ENCODE assay signal across 22 cellular contexts in genomic region chr10:17210361-17210760, GRCh38. TPM values are rescaled to one million over a fixed set of nuclear protein-coding genes. Genes with fewer than 3 reads are reported as not detected.
DNase-seq lines count a peak whose midpoint lies in the region; ATAC-seq and TF ChIP-seq lines count a peak whose summit lies in the region.
"Had no signal": no experiment of that assay in that cellular context is flagged by ENCODE, and none has a peak within 500 bp of the region (broad histone marks: within the 10 kb centered on the region; RNA-seq: fewer than 3 reads in every experiment).

No MANE protein-coding gene starts in this region.

- DNase-seq in AG08395 (ENCODE audit: low spot score) (peak; percentile 27), Panc1 (ENCODE audit: low read depth, low spot score) (no peak), chondrocyte (ENCODE audit: low spot score) (no peak), tibial nerve (ENCODE audit: low spot score in 2 of 2) (no peak), EL (no peak), medulla oblongata (ENCODE audit: extremely low spot score) (no peak), H7 (no peak)
- DNase-seq: activated CD8-positive, alpha-beta T cell treated with anti-CD3 and anti-CD28 coated beads for 36 hours; activated T-cell treated with anti-CD3 and anti-CD28 coated beads, Interleukin-2, amount 50 U/mL, for 48 hours; CD8-positive, alpha-beta T cell; DMS79; esophagus squamous epithelium; MM.1S; NCI-H2081; NCI-H510A; right cardiac atrium; stimulated activated naive CD8-positive, alpha-beta T cell treated with anti-CD3 and anti-CD28 coated beads, Interleukin-15, amount 100 ng/mL, for 72 hours had no signal

- in situ Hi-C loops in Panc1 (cut with HindIII; ENCODE audit: low pct_unique_long_range_greater_than_20kb, low sequenced_read_pairs): no loop called here

- WGBS in tibial nerve, 2 donors: 21% methylated on average over 3 of the region's 3 CpGs

- peak overlapping the region; percentile 49 for H3K4me3 Mint-ChIP-seq in chondrocyte (ENCODE audit: unreplicated experiment)
- H3K4me3 Mint-ChIP-seq in nephron: no peak overlapping the region
- H3K4me3 Mint-ChIP-seq: activated CD8-positive, alpha-beta T cell treated with anti-CD3 and anti-CD28 coated beads for 36 hours; activated naive CD8-positive, alpha-beta T cell; CD8-positive, alpha-beta T cell; stimulated activated naive CD8-positive, alpha-beta T cell treated with anti-CD3 and anti-CD28 coated beads, Interleukin-15, amount 100 ng/mL, for 72 hours had no signal

- H3K36me3 Mint-ChIP-seq in chondrocyte (ENCODE audit: low read depth) (no peaks in the 10 kb centered on the region), nephron (ENCODE audit: low read depth) (no peaks in the 10 kb centered on the region)

- POLR2A ChIA-PET in Panc1 (lab: Charles Lee): no interaction called here

- no peak for TF ChIP-seq EP300 in tibial nerve (IDR thresholded peaks at IDR 0.05)

- H3K27ac Mint-ChIP-seq in chondrocyte (ENCODE audit: unreplicated experiment): peak overlapping the region; percentile 73
- H3K27ac Mint-ChIP-seq in nephron: peak overlapping the region; percentile 46 to 79 (median 79)
- H3K27ac Mint-ChIP-seq: activated CD8-positive, alpha-beta T cell treated with anti-CD3 and anti-CD28 coated beads for 36 hours; activated naive CD8-positive, alpha-beta T cell; CD8-positive, alpha-beta T cell; stimulated activated naive CD8-positive, alpha-beta T cell treated with anti-CD3 and anti-CD28 coated beads, Interleukin-15, amount 100 ng/mL, for 72 hours had no signal

- H3K4me1 ChIP-seq in Panc1 (ENCODE audit: control insufficient read depth, insufficient read depth, low read length) (peaks cover 66% of the 10 kb centered on the region), tibial nerve (peaks cover 0 to 77% (median 29%) of the 10 kb centered on the region in 4 donors)

- CTCF ChIA-PET in Panc1 (lab: Charles Lee): interaction anchor here (0.6 kb wide), 1 partner anchor 366 kb away, joined by 3 read pairs; no protein-coding TSS in a partner anchor

- H3K27me3 ChIP-seq in Panc1 (ENCODE audit: control insufficient read depth, insufficient read depth, low read length) (no peaks in the 10 kb centered on the region), tibial nerve (no peaks in the 10 kb centered on the region), H7 (ENCODE audit: control insufficient read depth, insufficient read depth, low read length) (no peaks in the 10 kb centered on the region)
- H3K27me3 ChIP-seq: esophagus squamous epithelium, hepatocyte, neutrophil had no signal

- H3K36me3 ChIP-seq in Panc1 (ENCODE audit: control insufficient read depth, insufficient read depth, low read length): no peaks in the 10 kb centered on the region
- no peaks in the 10 kb centered on the region for H3K36me3 ChIP-seq in tibial nerve
- no peaks in the 10 kb centered on the region for H3K36me3 ChIP-seq in H7 (replicated peaks; ENCODE audit: control insufficient read depth, insufficient read depth, low read length)
- H3K36me3 ChIP-seq: esophagus squamous epithelium, neutrophil had no signal

- no peak for TF ChIP-seq CTCF in Panc1 (IDR thresholded peaks at IDR 0.05)
- TF ChIP-seq CTCF in chondrocyte (IDR thresholded peaks at IDR 0.05): no peak
- TF ChIP-seq CTCF in nephron (IDR thresholded peaks at IDR 0.05; ENCODE audit: unreplicated experiment in 3 of 3): no peak
- no peak for TF ChIP-seq CTCF in tibial nerve (IDR thresholded peaks at IDR 0.05)

- no peak for TF ChIP-seq POLR2A in tibial nerve (IDR thresholded peaks at IDR 0.05)

- no peaks in the 10 kb centered on the region for H3K27me3 Mint-ChIP-seq in chondrocyte (ENCODE audit: low read depth)
- no peaks in the 10 kb centered on the region for H3K27me3 Mint-ChIP-seq in nephron (ENCODE audit: low read depth)
- H3K27me3 Mint-ChIP-seq: activated CD8-positive, alpha-beta T cell treated with anti-CD3 and anti-CD28 coated beads for 36 hours; activated naive CD8-positive, alpha-beta T cell; stimulated activated naive CD8-positive, alpha-beta T cell treated with anti-CD3 and anti-CD28 coated beads, Interleukin-15, amount 100 ng/mL, for 72 hours had no signal

- no peaks in the 10 kb centered on the region for H3K9me3 ChIP-seq in Panc1 (ENCODE audit: control insufficient read depth, insufficient read depth, low read depth, low read length)
- no peaks in the 10 kb centered on the region for H3K9me3 ChIP-seq in tibial nerve
- H3K9me3 ChIP-seq: esophagus squamous epithelium, neutrophil had no signal

- H3K4me3 ChIP-seq in Panc1 (ENCODE audit: low read depth in 2 of 2, low read length in 2 of 2) (no peak overlapping the region), tibial nerve (no peak overlapping the region), H7 (ENCODE audit: insufficient read depth, low read depth, low read length) (no peak overlapping the region)
- H3K4me3 ChIP-seq: esophagus squamous epithelium, hepatocyte had no signal

- H3K27ac ChIP-seq in Panc1 (ENCODE audit: low read length) (peak overlapping the region; percentile 99; the same call in 1 of the 2 replicates), tibial nerve (peak overlapping the region in 2 of 4 donors; percentile 53 to 55)
- H3K27ac ChIP-seq: esophagus squamous epithelium, hepatocyte, neutrophil had no signal

- peaks cover 84% of the 10 kb centered on the region for H3K4me1 Mint-ChIP-seq in chondrocyte (ENCODE audit: low read depth)
- H3K4me1 Mint-ChIP-seq in nephron: peaks cover 36% of the 10 kb centered on the region

- no TSS peak for BruUV-seq in Panc1 (replicated peaks; lab: Mats Ljungman, UMichigan)

- intact Hi-C loops in Panc1 (cut with micrococcal nuclease; ENCODE audit: unreplicated experiment): no loop called here

- H3K9me3 Mint-ChIP-seq in chondrocyte (ENCODE audit: low read depth) (no peaks in the 10 kb centered on the region), nephron (no peaks in the 10 kb centered on the region)
- H3K9me3 Mint-ChIP-seq: activated CD8-positive, alpha-beta T cell treated with anti-CD3 and anti-CD28 coated beads for 36 hours; CD8-positive, alpha-beta T cell; stimulated activated naive CD8-positive, alpha-beta T cell treated with anti-CD3 and anti-CD28 coated beads, Interleukin-15, amount 100 ng/mL, for 72 hours had no signal

- ATAC-seq in Panc1: no peak
- ATAC-seq: activated CD8-positive, alpha-beta T cell treated with anti-CD3 and anti-CD28 coated beads for 36 hours; CD8-positive, alpha-beta T cell; HCT116; right cardiac atrium; stimulated activated naive CD8-positive, alpha-beta T cell treated with anti-CD3 and anti-CD28 coated beads, Interleukin-15, amount 100 ng/mL, for 72 hours had no signal

RNA-seq across cellular contexts. Expression of gene TRDMT1, which starts 8.9 kb away (rescaled TPM):
- total RNA-seq in Panc1 (2021; ENCODE audit: unreplicated experiment) (7.6 TPM), chondrocyte (3.1 to 6.4 TPM (median 4.7 TPM) in 3 replicates), tibial nerve (10 to 100 TPM; 12.9 to 17.5 (median 16.0) TPM)
- 2.4 TPM for polyA plus RNA-seq in Panc1 (2012; ENCODE audit: insufficient read length)
- total RNA-seq in H7 (2014; rRNA removed; shearing (Covaris generic)): 8.0 and 8.6 TPM in 2 replicates

RNA-seq across cellular contexts. Expression of gene VIM, which starts 17.7 kb away (rescaled TPM):
- total RNA-seq in Panc1 (2021; ENCODE audit: unreplicated experiment) (3,436 TPM), chondrocyte (2,627 to 4,580 TPM (median 4,556 TPM) in 3 replicates), tibial nerve (1,000 to 10,000 TPM; 6,350 to 8,587 (median 8,002) TPM)
- polyA plus RNA-seq in Panc1 (2012; ENCODE audit: insufficient read length): 3,712 TPM
- total RNA-seq in H7 (2014; rRNA removed; shearing (Covaris generic)): 1,966 TPM in 2 replicates
